8 cellular contexts compared by ENCODE assay signal in the genomic region with DNA sequence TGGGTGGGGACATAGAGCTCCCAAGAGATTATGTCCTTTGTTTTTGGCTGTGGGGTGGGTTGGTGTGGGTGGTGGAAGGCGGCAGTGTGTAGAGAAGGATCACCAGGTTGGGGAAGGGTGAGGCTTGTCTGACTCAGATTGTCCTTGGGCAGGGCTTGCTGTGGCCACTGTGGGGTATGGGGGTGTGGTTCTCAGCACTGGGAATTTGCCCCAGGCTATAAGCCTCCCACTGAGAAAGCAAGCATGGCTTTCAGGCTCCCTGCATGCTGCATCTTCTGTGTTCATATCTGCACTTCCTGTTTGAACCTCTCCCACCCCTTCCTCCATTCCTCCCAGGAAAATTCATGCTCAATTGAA. TPM values are rescaled to one million over a fixed set of nuclear protein-coding genes. Genes with fewer than 3 reads are reported as not detected.
DNase-seq lines count a peak whose midpoint lies in the region; ATAC-seq lines count a peak whose summit lies in the region.

No MANE protein-coding gene starts in this region.

- peak overlapping the region; percentile 50 for H3K27ac ChIP-seq in right cardiac atrium (ENCODE audit: low read length)

- intact Hi-C loops in right cardiac atrium (cut with DNase I): no loop called here

- WGBS in right cardiac atrium: 50% methylated on average over 1 of the region's 1 CpG

- ATAC-seq in HG02973 (IDR thresholded peaks at IDR 0.05; ENCODE audit: unreplicated experiment): peak; percentile 30
- ATAC-seq in right cardiac atrium: peak; percentile 65 to 90

- no peaks in the 10 kb centered on the region for H3K9me3 ChIP-seq in right cardiac atrium (ENCODE audit: control insufficient read depth, low read length)

- DNase-seq in COR-L47 (lab: John Stamatoyannopoulos, UW) (peak; percentile 91), right cardiac atrium (peak in 1 of 3 donors; percentile 30), mesenteric fat pad (ENCODE audit: low spot score) (no peak), NK-92 (lab: John Stamatoyannopoulos, UW; ENCODE audit: unreplicated experiment) (no peak), SW 1271 (lab: John Stamatoyannopoulos, UW) (no peak), DMS53 (lab: John Stamatoyannopoulos, UW) (no peak)
- DNase-seq in activated CD4-positive, alpha-beta T cell treated with anti-CD3 and anti-CD28 coated beads, Interleukin-2, amount 50 U/mL, for 1 hour: peak; percentile 12

- no peaks in the 10 kb centered on the region for H3K27me3 ChIP-seq in right cardiac atrium (ENCODE audit: control insufficient read depth, insufficient read depth)

- peaks cover 11% of the 10 kb centered on the region for H3K4me1 ChIP-seq in right cardiac atrium (ENCODE audit: control insufficient read depth, insufficient read depth, low read length)

- H3K4me3 ChIP-seq in right cardiac atrium (ENCODE audit: low read length): no peak overlapping the region

RNA-seq across cellular contexts. Expression of gene DNAJC15, which starts 34.9 kb away (rescaled TPM):
- total RNA-seq in right cardiac atrium (10 to 100 TPM; 21.8 to 32.9 (median 30.9) TPM), mesenteric fat pad (19.5 TPM)
- polyA plus RNA-seq in right cardiac atrium: 44.4 TPM

Comparison
In these comparisons a context has a peak if more than half of its experiments do, and no peak if none do; other contexts are left out.
1. DNase-seq: peak in COR-L47 (single experiment) and activated CD4-positive, alpha-beta T cell treated with anti-CD3 and anti-CD28 coated beads, Interleukin-2, amount 50 U/mL, for 1 hour (single experiment); none in mesenteric fat pad (single experiment), NK-92 (single experiment), SW 1271 (0 of 2) and DMS53 (single experiment).